Comparison of ENCODE assay signal across 8 cellular contexts in genomic region chr12:71840226-71840847, GRCh38. TPM values are rescaled to one million over a fixed set of nuclear protein-coding genes. Genes with fewer than 3 reads are reported as not detected.
DNase-seq lines count a peak whose midpoint lies in the region; ATAC-seq, FAIRE-seq and TF ChIP-seq lines count a peak whose summit lies in the region.

No MANE protein-coding gene starts in this region.

- TF ChIP-seq CTCF in bronchial epithelial cell (IDR thresholded peaks at IDR 0.05; ENCODE audit: insufficient read depth, low read length, severe bottlenecking) = no peak

- H3K27ac ChIP-seq in subcutaneous abdominal adipose tissue (ENCODE audit: low read depth, low read length) = peak overlapping the region; percentile 98

- FAIRE-seq in bronchial epithelial cell (lab: Jason Lieb, UNC) = no peak

- H3K4me1 ChIP-seq in NT2/D1 (ENCODE audit: insufficient read depth, insufficient read length) (no peaks in the 10 kb centered on the region), subcutaneous abdominal adipose tissue (ENCODE audit: control insufficient read depth in 5 of 5, insufficient read depth in 5 of 5, low read length in 5 of 5) (peaks cover 0 to 37% (median 31%) of the 10 kb centered on the region in 5 donors)

- peak overlapping the region; percentile 86 for H3K4me3 ChIP-seq in NT2/D1 (ENCODE audit: insufficient read length, low read depth)
- peak overlapping the region; percentile 59 for H3K4me3 ChIP-seq in bronchial epithelial cell (ENCODE audit: low read depth, low read length)
- H3K4me3 ChIP-seq in subcutaneous abdominal adipose tissue (ENCODE audit: low read depth in 1 of 5, low read length in 5 of 5) = peak overlapping the region; percentile 73 to 99 (median 87)

- ATAC-seq in HG02981 (IDR thresholded peaks at IDR 0.05; ENCODE audit: unreplicated experiment) (peak; percentile 14), left lobe of liver (peak; percentile 19)

- H3K9me3 ChIP-seq in NT2/D1 (ENCODE audit: insufficient read depth, low read length) (peaks cover 3% of the 10 kb centered on the region; the same call in 1 of the 2 replicates), subcutaneous abdominal adipose tissue (ENCODE audit: control insufficient read depth in 5 of 5, low read length in 5 of 5) (no peaks in the 10 kb centered on the region)

- peaks cover 13% of the 10 kb centered on the region for H3K36me3 ChIP-seq in NT2/D1 (ENCODE audit: insufficient read depth, insufficient read length, low read length)
- H3K36me3 ChIP-seq in bronchial epithelial cell (ENCODE audit: control insufficient read depth, insufficient read depth, low read length) = no peaks in the 10 kb centered on the region
- H3K36me3 ChIP-seq in subcutaneous abdominal adipose tissue (ENCODE audit: control insufficient read depth in 5 of 5, insufficient read depth in 5 of 5, low read length in 5 of 5) = peaks cover 0 to 4% (median 3%) of the 10 kb centered on the region in 5 donors

- peak overlapping the region; percentile 92 for H3K9ac ChIP-seq in NT2/D1 (ENCODE audit: insufficient read length, low read depth)
- peak overlapping the region; percentile 82 to 99 (median 95) for H3K9ac ChIP-seq in subcutaneous abdominal adipose tissue (ENCODE audit: low read length in 5 of 5)

- H3K27me3 ChIP-seq in NT2/D1 (ENCODE audit: insufficient read depth, insufficient read length) (no peaks in the 10 kb centered on the region), bronchial epithelial cell (ENCODE audit: control insufficient read depth, insufficient read depth, low read length) (no peaks in the 10 kb centered on the region), subcutaneous abdominal adipose tissue (ENCODE audit: control insufficient read depth in 5 of 5, insufficient read depth in 4 of 5, low read length in 5 of 5) (no peaks in the 10 kb centered on the region)

- DNase-seq in stimulated activated CD4-positive, alpha-beta T cell treated with anti-CD3 and anti-CD28 coated beads, Interleukin-1b, Interleukin-23, amount 100 ng/mL, for 48 hours = peak; percentile 9
- no peak for DNase-seq in stimulated activated CD4-positive, alpha-beta T cell treated with anti-CD3 and anti-CD28 coated beads, Interleukin-4, amount 100 ng/mL, for 24 hours
- DNase-seq in NT2/D1 (ENCODE audit: low read depth, low spot score) (no peak), bronchial epithelial cell (ENCODE audit: low read depth) (peak; percentile 92), left lobe of liver (ENCODE audit: low spot score) (no peak), COR-L47 (lab: John Stamatoyannopoulos, UW) (no peak)

RNA-seq across cellular contexts. Expression of gene TBC1D15, which starts 0.8 kb away (rescaled TPM):
- total RNA-seq in bronchial epithelial cell (11.5 and 15.8 TPM in 2 replicates), left lobe of liver (15.8 TPM)

Comparison
In these comparisons a context has a peak if more than half of its experiments do, and no peak if none do; other contexts are left out.
1. DNase-seq: peak in stimulated activated CD4-positive, alpha-beta T cell treated with anti-CD3 and anti-CD28 coated beads, Interleukin-1b, Interleukin-23, amount 100 ng/mL, for 48 hours (single experiment) and bronchial epithelial cell (single experiment); none in stimulated activated CD4-positive, alpha-beta T cell treated with anti-CD3 and anti-CD28 coated beads, Interleukin-4, amount 100 ng/mL, for 24 hours (single experiment), NT2/D1 (single experiment), left lobe of liver (single experiment) and COR-L47 (single experiment).
2. Peak in every context shown above with its lines, with median percentiles within 50 percentile points of each other: H3K4me3 ChIP-seq.